Comparison of ENCODE assay signal across 17 cellular contexts in the genomic region with DNA sequence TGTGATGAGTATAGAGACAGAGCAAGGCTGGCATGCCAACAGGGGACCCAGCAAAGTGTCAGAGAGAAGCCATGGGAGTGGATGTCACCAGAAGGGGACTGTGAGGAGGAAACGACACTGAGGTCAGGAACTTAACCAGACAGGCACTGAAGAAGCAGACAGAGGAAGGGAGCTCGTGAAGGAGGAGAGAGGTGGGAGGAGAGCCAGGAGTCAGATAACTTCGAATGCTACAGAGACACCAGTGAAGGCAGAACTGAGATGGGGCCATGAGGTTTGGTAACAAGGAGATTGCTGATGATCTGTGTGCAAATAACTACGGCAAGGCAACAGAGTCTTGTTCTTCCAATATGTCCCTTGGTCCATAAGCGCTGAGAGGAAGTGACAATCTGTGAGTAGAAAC.
DNase-seq lines count a peak whose midpoint lies in the region; ATAC-seq, FAIRE-seq and TF ChIP-seq lines count a peak whose summit lies in the region.
"Had no signal": no experiment of that assay in that cellular context is flagged by ENCODE, and none has a peak within 500 bp of the region (broad histone marks: within the 10 kb centered on the region; RNA-seq: fewer than 3 reads in every experiment).

No MANE protein-coding gene starts in this region.

- no TSS peak for BruUV-seq in Calu3 (replicated peaks; lab: Mats Ljungman, UMichigan)

- H3K4me1 ChIP-seq in adipocyte (ENCODE audit: control insufficient read depth, insufficient read depth, low read length) (peaks cover 29% of the 10 kb centered on the region), keratinocyte (ENCODE audit: control insufficient read depth, extremely low read depth, insufficient read depth, low read length) (peaks cover 50% of the 10 kb centered on the region), skeletal muscle tissue (ENCODE audit: control insufficient read depth in 3 of 3, insufficient read depth in 3 of 3, low read length in 3 of 3) (peaks cover 0 to 6% (median 3%) of the 10 kb centered on the region in 3 donors)

- CTCF ChIA-PET in Calu3 (lab: Charles Lee) = no interaction called here

- H3K4me2 ChIP-seq in keratinocyte (ENCODE audit: control insufficient read depth, extremely low read depth, insufficient read depth, low read depth, low read length) = no peak overlapping the region

- H3K27me3 Mint-ChIP-seq in Calu3 (ENCODE audit: unreplicated experiment) = no peaks in the 10 kb centered on the region
- H3K27me3 Mint-ChIP-seq: activated CD8-positive, alpha-beta memory T cell treated with anti-CD3 and anti-CD28 coated beads, Interleukin-2, amount 10 ng/mL, durations not matched to agents 7 days and 5 days; B cell had no signal

- H3K27ac Mint-ChIP-seq in Calu3 (ENCODE audit: unreplicated experiment) = peak overlapping the region; percentile 10
- H3K27ac Mint-ChIP-seq: activated CD8-positive, alpha-beta memory T cell treated with anti-CD3 and anti-CD28 coated beads, Interleukin-2, amount 10 ng/mL, durations not matched to agents 7 days and 5 days; B cell; naive thymus-derived CD8-positive, alpha-beta T cell had no signal

- ATAC-seq in GM18511 (IDR thresholded peaks at IDR 0.05; ENCODE audit: unreplicated experiment) = no peak
- ATAC-seq: activated CD8-positive, alpha-beta memory T cell treated with anti-CD3 and anti-CD28 coated beads, Interleukin-2, amount 10 ng/mL, durations not matched to agents 7 days and 5 days; naive thymus-derived CD8-positive, alpha-beta T cell had no signal

- peak overlapping the region; percentile 7 for H3K9ac ChIP-seq in adipocyte (ENCODE audit: low read length)
- H3K9ac ChIP-seq in keratinocyte (ENCODE audit: control insufficient read depth, extremely low read depth, insufficient read depth, low read length) = no peak overlapping the region
- H3K9ac ChIP-seq in skeletal muscle tissue (ENCODE audit: low read depth in 1 of 3, low read length in 3 of 3) = no peak overlapping the region

- H3K27me3 ChIP-seq in adipocyte (replicated peaks; ENCODE audit: control insufficient read depth, insufficient read depth, low read length) (no peaks in the 10 kb centered on the region), keratinocyte (ENCODE audit: control insufficient read depth, extremely low read depth, insufficient read depth, low read length) (no peaks in the 10 kb centered on the region), skeletal muscle tissue (ENCODE audit: control insufficient read depth in 3 of 3, insufficient read depth in 3 of 3, low read length in 3 of 3) (no peaks in the 10 kb centered on the region)
- H3K27me3 ChIP-seq: cardiac muscle cell, MG63 had no signal

- no peak for TF ChIP-seq POLR2A in GM12892 (IDR thresholded peaks at IDR 0.05; ENCODE audit: low read depth, low read length)

- H3K4me1 Mint-ChIP-seq in Calu3 (ENCODE audit: low read depth, unreplicated experiment) = peaks cover 32% of the 10 kb centered on the region
- H3K4me1 Mint-ChIP-seq: activated CD8-positive, alpha-beta memory T cell treated with anti-CD3 and anti-CD28 coated beads, Interleukin-2, amount 10 ng/mL, durations not matched to agents 7 days and 5 days; B cell; naive thymus-derived CD8-positive, alpha-beta T cell had no signal

- H3K4me3 ChIP-seq in adipocyte (ENCODE audit: low read length) (peak overlapping the region; percentile 21), keratinocyte (ENCODE audit: control insufficient read depth in 2 of 3, extremely low read depth in 1 of 3, insufficient read depth in 2 of 3, low read depth in 1 of 3, low read length in 3 of 3) (no peak overlapping the region), skeletal muscle tissue (ENCODE audit: low read length in 3 of 3) (no peak overlapping the region)
- H3K4me3 ChIP-seq: cardiac muscle cell, MG63 had no signal

- H3K36me3 Mint-ChIP-seq in Calu3 (ENCODE audit: insufficient read depth, unreplicated experiment) = no peaks in the 10 kb centered on the region
- H3K36me3 Mint-ChIP-seq: activated CD8-positive, alpha-beta memory T cell treated with anti-CD3 and anti-CD28 coated beads, Interleukin-2, amount 10 ng/mL, durations not matched to agents 7 days and 5 days; naive thymus-derived CD8-positive, alpha-beta T cell had no signal

- H3K79me2 ChIP-seq in keratinocyte (ENCODE audit: control insufficient read depth, insufficient read depth, low read length) = no peaks in the 10 kb centered on the region

- FAIRE-seq in keratinocyte (lab: Jason Lieb, UNC) = peak; percentile 87
- FAIRE-seq in GM12892 (lab: Jason Lieb, UNC) = no peak
- FAIRE-seq: small intestine had no signal

- H3K9me3 ChIP-seq in adipocyte (ENCODE audit: control insufficient read depth, low read length) (no peaks in the 10 kb centered on the region), keratinocyte (ENCODE audit: control insufficient read depth, low read depth, low read length) (no peaks in the 10 kb centered on the region), skeletal muscle tissue (ENCODE audit: control insufficient read depth in 3 of 3, low read length in 3 of 3) (no peaks in the 10 kb centered on the region)
- H3K9me3 ChIP-seq: MG63 had no signal

- H3K36me3 ChIP-seq in adipocyte (ENCODE audit: control insufficient read depth, insufficient read depth, low read length, severe bottlenecking) = no peaks in the 10 kb centered on the region
- H3K36me3 ChIP-seq in keratinocyte (ENCODE audit: control insufficient read depth in 2 of 2, extremely low read depth in 1 of 2, insufficient read depth in 2 of 2, low read length in 2 of 2) = no peaks in the 10 kb centered on the region
- no peaks in the 10 kb centered on the region for H3K36me3 ChIP-seq in skeletal muscle tissue (ENCODE audit: control insufficient read depth in 3 of 3, insufficient read depth in 3 of 3, low read length in 3 of 3)
- H3K36me3 ChIP-seq: cardiac muscle cell, MG63, WERI-Rb-1 had no signal

- dilution Hi-C loops in keratinocyte (cut with MboI; ENCODE audit: extremely low pct_ligation_motif_present, low sequenced_read_pairs) = no loop called here

- no peaks in the 10 kb centered on the region for H3K9me3 Mint-ChIP-seq in Calu3 (ENCODE audit: low read depth, unreplicated experiment)

- H4K20me1 ChIP-seq in keratinocyte (ENCODE audit: control insufficient read depth, extremely low read depth, insufficient read depth, low read length) = no peaks in the 10 kb centered on the region

- TF ChIP-seq CTCF in Calu3 (IDR thresholded peaks at IDR 0.05; ENCODE audit: unreplicated experiment) (no peak), keratinocyte (optimal IDR thresholded peaks at IDR 0.05 in 1 of 3, IDR thresholded peaks at IDR 0.05 in 1 of 3, conservative IDR thresholded peaks at IDR 0.05 in 1 of 3; ENCODE audit: extremely low read depth in 1 of 3, insufficient read depth in 2 of 3, low read length in 3 of 3) (no peak)

- peak overlapping the region; percentile 10 for H3K27ac ChIP-seq in keratinocyte (ENCODE audit: control insufficient read depth, insufficient read depth, low read length)
- H3K27ac ChIP-seq in skeletal muscle tissue (ENCODE audit: low read depth, low read length) = peak overlapping the region; percentile 36
- H3K27ac ChIP-seq: cardiac muscle cell, WERI-Rb-1 had no signal

- no peak overlapping the region for H2AFZ ChIP-seq in keratinocyte (ENCODE audit: control insufficient read depth, low read length)

- no peak overlapping the region for H3K4me3 Mint-ChIP-seq in Calu3 (ENCODE audit: low read depth, unreplicated experiment)
- H3K4me3 Mint-ChIP-seq: activated CD8-positive, alpha-beta memory T cell treated with anti-CD3 and anti-CD28 coated beads, Interleukin-2, amount 10 ng/mL, durations not matched to agents 7 days and 5 days; B cell; naive thymus-derived CD8-positive, alpha-beta T cell had no signal

- DNase-seq in Calu3 = no peak
- DNase-seq in adipocyte (ENCODE audit: low read depth) = no peak
- no peak for DNase-seq in keratinocyte (ENCODE audit: low read depth, low spot score)
- DNase-seq in AG08395 (ENCODE audit: low spot score) = no peak
- DNase-seq in GM12892 (ENCODE audit: insufficient read length) = no peak
- DNase-seq in activated CD4-positive, alpha-beta T cell treated with anti-CD3 and anti-CD28 coated beads for 4 hours = no peak
- DNase-seq: activated CD8-positive, alpha-beta memory T cell treated with anti-CD3 and anti-CD28 coated beads, Interleukin-2, amount 10 ng/mL, durations not matched to agents 7 days and 5 days; DMS53; naive thymus-derived CD8-positive, alpha-beta T cell; NCI-H2029; small intestine; WERI-Rb-1 had no signal

- H3K9me1 ChIP-seq in keratinocyte (ENCODE audit: control insufficient read depth, extremely low read depth, insufficient read depth, low read length) = no peaks in the 10 kb centered on the region

- intact Hi-C loops in Calu3 (cut with micrococcal nuclease; ENCODE audit: unreplicated experiment) = loop anchor here (10.0 kb wide), 1 partner anchor 81 kb away; no protein-coding TSS in a partner anchor
